2 cellular contexts compared by ENCODE assay signal in genomic region chr1:172360511-172360910, GRCh38.
A peak's percentile ranks its signal among the peaks of the same experiment; 100 is the strongest.
TF ChIP-seq lines count a peak whose summit lies in the region.

No MANE protein-coding gene starts in this region.

TF ChIP-seq in A549, 52 proteins besides CTCF, POLR2A, EP300 and RAD21 (continued from another document):
- TF ChIP-seq CEBPB (IDR thresholded peaks at IDR 0.05), result peak in 1 of 2 experiments; percentile 77; a peak in 3 of 4 replicates

TF ChIP-seq in GM12878, 131 proteins besides CTCF, POLR2A, EP300 and RAD21 (continued from another document):
- TF ChIP-seq KDM1A (IDR thresholded peaks at IDR 0.05; ENCODE audit: borderline replicate concordance) (no peak), LARP7 (IDR thresholded peaks at IDR 0.05) (no peak), ZNF384 (IDR thresholded peaks at IDR 0.05; ENCODE audit: borderline replicate concordance, low read depth, low read length) (no peak), NFIC (IDR thresholded peaks at IDR 0.05; ENCODE audit: low read depth, low read length) (no peak), BRCA1 (IDR thresholded peaks at IDR 0.05; ENCODE audit: low read depth, low read length) (no peak), PRDM15 (CRISPR knock-in tag; IDR thresholded peaks at IDR 0.05) (no peak), BCLAF1 (IDR thresholded peaks at IDR 0.05) (no peak), CBX5 (IDR thresholded peaks at IDR 0.05; ENCODE audit: low read depth) (no peak), POLR2AphosphoS2 (IDR thresholded peaks at IDR 0.05; ENCODE audit: low read depth, low read length) (no peak), FOXK2 (IDR thresholded peaks at IDR 0.05) (no peak), ZNF24 (IDR thresholded peaks at IDR 0.05) (no peak), CBX3 (IDR thresholded peaks at IDR 0.05; ENCODE audit: borderline replicate concordance, low read depth) (no peak), HCFC1 (IDR thresholded peaks at IDR 0.05; ENCODE audit: low read length) (no peak), SUZ12 (IDR thresholded peaks at IDR 0.05; ENCODE audit: unreplicated experiment) (no peak), SREBF2 (IDR thresholded peaks at IDR 0.05; ENCODE audit: low read length) (no peak)
